ENCODE assay signal across 15 cellular contexts in the genomic region with DNA sequence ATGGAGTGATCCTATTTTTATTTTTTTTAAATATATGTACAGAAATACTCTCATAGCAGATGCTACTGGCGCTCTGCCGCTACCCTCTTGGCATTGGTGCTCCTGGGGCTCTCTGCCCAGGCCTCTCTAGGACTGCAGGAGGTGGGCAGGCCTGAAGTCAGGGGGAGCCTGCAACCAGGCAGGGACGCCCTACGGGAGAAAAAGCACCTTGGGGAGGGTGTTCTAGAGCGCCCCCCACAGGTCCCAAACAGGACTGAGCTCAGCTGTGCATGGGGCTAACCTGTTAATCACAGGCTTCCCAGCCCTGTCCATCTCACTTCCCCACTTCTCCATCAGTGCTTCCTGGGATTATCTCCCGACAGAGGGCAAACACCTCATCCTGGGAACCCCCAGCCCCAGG.
DNase-seq lines count a peak whose midpoint lies in the region; ATAC-seq, FAIRE-seq and TF ChIP-seq lines count a peak whose summit lies in the region.
"Had no signal": no experiment of that assay in that cellular context is flagged by ENCODE, and none has a peak within 500 bp of the region (broad histone marks: within the 10 kb centered on the region; RNA-seq: fewer than 3 reads in every experiment).

No MANE protein-coding gene starts in this region.

- ATAC-seq in GM23338 (peak; percentile 83), WTC11 (peak; percentile 75), HG03139 (IDR thresholded peaks at IDR 0.05; ENCODE audit: unreplicated experiment) (no peak)
- ATAC-seq: mucosa of descending colon had no signal

- intact Hi-C loops in kidney (cut with DNase I): no loop called here

- no peak overlapping the region for H3K4me3 Mint-ChIP-seq in GM23338
- H3K4me3 Mint-ChIP-seq in WTC11: no peak overlapping the region
- H3K4me3 Mint-ChIP-seq: activated naive CD8-positive, alpha-beta T cell; immature natural killer cell had no signal

- no peaks in the 10 kb centered on the region; the same call in 1 of the 3 replicates for H3K9me3 Mint-ChIP-seq in GM23338
- H3K9me3 Mint-ChIP-seq in WTC11: peaks cover 12% of the 10 kb centered on the region

- H4K20me1 ChIP-seq in GM23338 (replicated peaks; ENCODE audit: insufficient read depth) (no peaks in the 10 kb centered on the region), hepatocyte (ENCODE audit: insufficient read depth, poor library complexity, severe bottlenecking) (no peaks in the 10 kb centered on the region)

- peak; percentile 34 for TF ChIP-seq CTCF in BE2C (IDR thresholded peaks at IDR 0.05; ENCODE audit: low read depth, low read length)
- peak; percentile 78 for TF ChIP-seq CTCF in GM23338 (conservative IDR thresholded peaks at IDR 0.05; ENCODE audit: low read depth in 2 of 2)
- TF ChIP-seq CTCF in WTC11 (IDR thresholded peaks at IDR 0.05): peak; percentile 78
- no peak for TF ChIP-seq CTCF in hepatocyte (IDR thresholded peaks at IDR 0.05; ENCODE audit: poor library complexity)
- no peak for TF ChIP-seq CTCF in kidney (IDR thresholded peaks at IDR 0.05; ENCODE audit: borderline replicate concordance, extremely low read depth, insufficient read depth)

- H3K36me3 Mint-ChIP-seq in GM23338 (ENCODE audit: low read depth) (peaks cover 4% of the 10 kb centered on the region; the same call in 2 of the 3 replicates), WTC11 (no peaks in the 10 kb centered on the region; the same call in 1 of the 2 replicates)
- H3K36me3 Mint-ChIP-seq: activated naive CD8-positive, alpha-beta T cell had no signal

- no peak overlapping the region for H2AFZ ChIP-seq in GM23338
- no peak overlapping the region for H2AFZ ChIP-seq in hepatocyte

- 81% methylated on average over 6 of the region's 6 CpGs for WGBS in hepatocyte (ENCODE audit: low lambda C conversion rate, missing lambda C conversion rate)

- H3F3A ChIP-seq in GM23338 (replicated peaks; ENCODE audit: low read depth): no peaks in the 10 kb centered on the region

- H3K4me2 ChIP-seq in GM23338 (0 out of 2 replicates have a peak overlapping the region, but pooled peaks have one; percentile 1), hepatocyte (peak overlapping the region; percentile 75)

- POLR2A ChIA-PET in WTC11 (lab: Charles Lee): interaction anchor here (1.2 kb wide), 1 partner anchor 159 kb away, joined by 3 read pairs; no protein-coding TSS in a partner anchor

- H3K4me1 ChIP-seq in BE2C (peaks cover 16% of the 10 kb centered on the region), GM23338 (ENCODE audit: insufficient read depth) (peaks cover 4% of the 10 kb centered on the region; the same call in 1 of the 2 replicates), hepatocyte (ENCODE audit: insufficient read depth) (peaks cover 7% of the 10 kb centered on the region), kidney (ENCODE audit: control insufficient read depth in 1 of 2, insufficient read depth in 1 of 2, low read depth in 1 of 2, low read length in 2 of 2) (peaks cover 0 to 3% of the 10 kb centered on the region in 2 donors)

- no peaks in the 10 kb centered on the region for H3K36me3 ChIP-seq in BE2C
- no peaks in the 10 kb centered on the region for H3K36me3 ChIP-seq in GM23338 (ENCODE audit: insufficient read depth)
- no peaks in the 10 kb centered on the region for H3K36me3 ChIP-seq in hepatocyte (replicated peaks; ENCODE audit: insufficient read depth, low read depth)
- no peaks in the 10 kb centered on the region for H3K36me3 ChIP-seq in kidney (ENCODE audit: control insufficient read depth in 1 of 2, insufficient read depth in 2 of 2, low read length in 2 of 2)
- H3K36me3 ChIP-seq: vagina had no signal

- H3K27me3 Mint-ChIP-seq in GM23338 (ENCODE audit: insufficient read depth, low read depth, poor library complexity): peaks cover 13% of the 10 kb centered on the region
- H3K27me3 Mint-ChIP-seq in WTC11 (ENCODE audit: low read depth): no peaks in the 10 kb centered on the region

- H3K4me1 Mint-ChIP-seq in GM23338 (peaks cover 17% of the 10 kb centered on the region), WTC11 (peaks cover 14% of the 10 kb centered on the region)

- DNase-seq in BE2C (no peak), GM23338 (ENCODE audit: low spot score) (peak; percentile 65), WTC11 (ENCODE audit: low spot score) (peak; percentile 72), hepatocyte (ENCODE audit: low spot score) (no peak), NAMALWA (ENCODE audit: low spot score) (no peak), kidney (no peak), ureter (ENCODE audit: low spot score) (no peak)
- DNase-seq: immature natural killer cell, IMR-90, NCI-H187, SIG-M5 had no signal

- H3K9me3 ChIP-seq in BE2C: no peaks in the 10 kb centered on the region
- H3K9me3 ChIP-seq in hepatocyte (ENCODE audit: low read depth): no peaks in the 10 kb centered on the region
- no peaks in the 10 kb centered on the region for H3K9me3 ChIP-seq in kidney (ENCODE audit: control insufficient read depth in 1 of 2, low read length in 2 of 2)
- H3K9me3 ChIP-seq: mucosa of descending colon, vagina had no signal

- no peaks in the 10 kb centered on the region for H3K79me2 ChIP-seq in GM23338 (replicated peaks; ENCODE audit: insufficient read depth)
- H3K79me2 ChIP-seq in hepatocyte: no peaks in the 10 kb centered on the region

- CTCF ChIA-PET in WTC11 (lab: Charles Lee): interaction anchor here (0.5 to 2.3 kb wide), 54 partner anchors 9 to 803 kb away, joined by 3 to 27 read pairs (median 4); partner anchors contain the start of gene SHQ1

- H3K9me2 ChIP-seq in GM23338 (ENCODE audit: insufficient read depth) (peaks cover 27% of the 10 kb centered on the region), hepatocyte (replicated peaks; ENCODE audit: insufficient read depth) (no peaks in the 10 kb centered on the region)

- no peaks in the 10 kb centered on the region for H3K27me3 ChIP-seq in BE2C
- no peaks in the 10 kb centered on the region for H3K27me3 ChIP-seq in GM23338 (ENCODE audit: insufficient read depth)
- no peaks in the 10 kb centered on the region for H3K27me3 ChIP-seq in hepatocyte
- H3K27me3 ChIP-seq: vagina had no signal

- FAIRE-seq in kidney (lab: Jason Lieb, UNC): no peak

- H3K27ac ChIP-seq in GM23338 (ENCODE audit: low read depth): no peak overlapping the region
- H3K27ac ChIP-seq in hepatocyte: no peak overlapping the region
- H3K27ac ChIP-seq in kidney (ENCODE audit: low read depth in 2 of 2, low read length in 2 of 2): no peak overlapping the region
- H3K27ac ChIP-seq: vagina had no signal

- H3K4me3 ChIP-seq in BE2C (ENCODE audit: low read depth, low read length): no peak overlapping the region
- 0 out of 2 replicates have a peak overlapping the region, but pooled peaks have one; percentile 22 for H3K4me3 ChIP-seq in GM23338
- no peak overlapping the region for H3K4me3 ChIP-seq in hepatocyte
- no peak overlapping the region for H3K4me3 ChIP-seq in kidney (ENCODE audit: low read length in 2 of 2)
- H3K4me3 ChIP-seq: mucosa of descending colon had no signal

- H3K27ac Mint-ChIP-seq in GM23338: no peak overlapping the region
- H3K27ac Mint-ChIP-seq in WTC11: no peak overlapping the region
- H3K27ac Mint-ChIP-seq: immature natural killer cell had no signal

- H3K9ac ChIP-seq in kidney (ENCODE audit: low read length in 2 of 2): no peak overlapping the region

TF ChIP-seq in GM23338, 12 proteins besides CTCF, POLR2A, EP300 and RAD21 (continues in another document):
- no peak for TF ChIP-seq EZH2 (IDR thresholded peaks at IDR 0.05; ENCODE audit: low read depth, unreplicated experiment)
- no peak for TF ChIP-seq JUNB (IDR thresholded peaks at IDR 0.05; ENCODE audit: unreplicated experiment)
- TF ChIP-seq POLR2AphosphoS5 (IDR thresholded peaks at IDR 0.05; ENCODE audit: low read depth): no peak
- TF ChIP-seq ZNF114 (CRISPR knock-in tag; IDR thresholded peaks at IDR 0.05): no peak

TF ChIP-seq in WTC11, 78 proteins besides CTCF, POLR2A, EP300 and RAD21:
- TF ChIP-seq GRHL2 (CRISPR knock-in tag; IDR thresholded peaks at IDR 0.05; ENCODE audit: insufficient replicate concordance, severe bottlenecking): no peak
- TF ChIP-seq RORB (CRISPR knock-in tag; IDR thresholded peaks at IDR 0.05): no peak
- no peak for TF ChIP-seq ZNF138 (CRISPR knock-in tag; conservative IDR thresholded peaks at IDR 0.05)
- TF ChIP-seq ZNF671 (CRISPR knock-in tag; IDR thresholded peaks at IDR 0.05): no peak
- TF ChIP-seq, protein P1, sequence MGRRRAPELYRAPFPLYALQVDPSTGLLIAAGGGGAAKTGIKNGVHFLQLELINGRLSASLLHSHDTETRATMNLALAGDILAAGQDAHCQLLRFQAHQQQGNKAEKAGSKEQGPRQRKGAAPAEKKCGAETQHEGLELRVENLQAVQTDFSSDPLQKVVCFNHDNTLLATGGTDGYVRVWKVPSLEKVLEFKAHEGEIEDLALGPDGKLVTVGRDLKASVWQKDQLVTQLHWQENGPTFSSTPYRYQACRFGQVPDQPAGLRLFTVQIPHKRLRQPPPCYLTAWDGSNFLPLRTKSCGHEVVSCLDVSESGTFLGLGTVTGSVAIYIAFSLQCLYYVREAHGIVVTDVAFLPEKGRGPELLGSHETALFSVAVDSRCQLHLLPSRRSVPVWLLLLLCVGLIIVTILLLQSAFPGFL (CRISPR knock-in tag; IDR thresholded peaks at IDR 0.05; ENCODE audit: borderline replicate concordance): no peak
- TF ChIP-seq ZNF423 (CRISPR knock-in tag; IDR thresholded peaks at IDR 0.05): peak; percentile 64; the same call in 1 of the 2 replicates
TF ChIP-seq in WTC11: peak in this region for 1.

Comparison
In these comparisons a context has a peak if more than half of its experiments do, and no peak if none do; other contexts are left out.
1. DNase-seq: peak in GM23338 (single experiment) and WTC11 (single experiment); none in BE2C (single experiment), hepatocyte (single experiment), NAMALWA (single experiment), kidney (single experiment) and ureter (single experiment).
2. CTCF ChIP-seq: peak in BE2C (single experiment), GM23338 (2 of 2) and WTC11 (single experiment); none in hepatocyte (single experiment) and kidney (single experiment).